9 cellular contexts compared by ENCODE assay signal in the genomic region with DNA sequence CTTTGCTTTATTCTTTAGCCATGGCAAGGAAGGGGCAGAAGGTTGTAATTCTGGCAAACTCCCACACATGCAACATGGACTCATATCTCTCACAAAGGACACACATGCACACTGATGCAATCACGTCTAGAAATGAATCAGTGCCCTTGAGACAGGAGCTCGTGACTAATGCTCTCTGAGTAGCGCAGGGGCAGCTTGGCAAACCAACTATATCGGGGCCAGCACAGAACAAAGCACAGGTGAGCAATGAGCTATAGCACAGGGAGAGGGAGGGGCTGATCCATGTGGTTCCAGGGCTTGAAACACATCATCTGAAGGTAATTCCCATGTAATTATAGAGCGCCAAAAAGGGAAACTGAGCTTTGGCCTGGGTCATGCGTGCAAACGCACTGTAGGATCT.
DNase-seq lines count a peak whose midpoint lies in the region; ATAC-seq and TF ChIP-seq lines count a peak whose summit lies in the region.
"Had no signal": no experiment of that assay in that cellular context is flagged by ENCODE, and none has a peak within 500 bp of the region (broad histone marks: within the 10 kb centered on the region; RNA-seq: fewer than 3 reads in every experiment).

No MANE protein-coding gene starts in this region.

- no peaks in the 10 kb centered on the region for H3K9me3 ChIP-seq in gastroesophageal sphincter
- H3K9me3 ChIP-seq in thyroid gland, result no peaks in the 10 kb centered on the region

- H3K36me3 ChIP-seq in gastroesophageal sphincter, result no peaks in the 10 kb centered on the region
- no peaks in the 10 kb centered on the region for H3K36me3 ChIP-seq in thyroid gland

- H3K9me3 Mint-ChIP-seq in activated CD4-positive, alpha-beta T cell treated with anti-CD3 and anti-CD28 coated beads, Interleukin-2, amount 10 ng/mL, durations not matched to agents 24 days and 14 days, result peaks cover 6% of the 10 kb centered on the region
- H3K9me3 Mint-ChIP-seq: memory B cell had no signal

- TF ChIP-seq POLR2A in gastroesophageal sphincter (IDR thresholded peaks at IDR 0.05), result no peak
- no peak for TF ChIP-seq POLR2A in thyroid gland (IDR thresholded peaks at IDR 0.05)

- peak overlapping the region; percentile 86 for H3K27ac Mint-ChIP-seq in activated CD4-positive, alpha-beta T cell treated with anti-CD3 and anti-CD28 coated beads, Interleukin-2, amount 10 ng/mL, durations not matched to agents 24 days and 14 days
- H3K27ac Mint-ChIP-seq: memory B cell had no signal

- H3K27ac ChIP-seq in gastroesophageal sphincter (no peak overlapping the region), thyroid gland (no peak overlapping the region)

- no peak overlapping the region for H3K4me3 ChIP-seq in gastroesophageal sphincter
- no peak overlapping the region for H3K4me3 ChIP-seq in thyroid gland (replicated peaks in 1 of 3)

- intact Hi-C loops in activated CD4-positive, alpha-beta T cell treated with anti-CD3 and anti-CD28 coated beads, Interleukin-2, amount 10 ng/mL, durations not matched to agents 24 days and 14 days (cut with micrococcal nuclease), result loop anchor here (1.0 to 10.0 kb wide), 8 partner anchors 90 to 294 kb away; a partner anchor contains a TSS
- intact Hi-C loops in thyroid gland (cut with DNase I), result no loop called here

- DNase-seq in Caki2 (ENCODE audit: low read depth), result peak; percentile 73
- peak; percentile 83 for DNase-seq in activated CD4-positive, alpha-beta T cell treated with anti-CD3 and anti-CD28 coated beads, Interleukin-2, amount 10 ng/mL, durations not matched to agents 24 days and 14 days
- DNase-seq in thyroid gland, result peak; percentile 22 to 24
- no peak for DNase-seq in hippocampal formation (lab: John Stamatoyannopoulos, UW)
- no peak for DNase-seq in midbrain (lab: John Stamatoyannopoulos, UW)

- peak; percentile 39 for ATAC-seq in GM19372 (IDR thresholded peaks at IDR 0.05; ENCODE audit: low read depth, unreplicated experiment)
- ATAC-seq in HG03354 (IDR thresholded peaks at IDR 0.05; ENCODE audit: poor library complexity, severe bottlenecking, unreplicated experiment), result peak; percentile 58
- ATAC-seq in gastroesophageal sphincter, result peak; percentile 27

- TF ChIP-seq EP300 in gastroesophageal sphincter (IDR thresholded peaks at IDR 0.05), result no peak

- peaks cover 72% of the 10 kb centered on the region for H3K4me1 Mint-ChIP-seq in activated CD4-positive, alpha-beta T cell treated with anti-CD3 and anti-CD28 coated beads, Interleukin-2, amount 10 ng/mL, durations not matched to agents 24 days and 14 days

- 58 to 65% methylated on average over 6 to 7 of the region's 7 CpGs for whole genome bisulfite sequencing in gastroesophageal sphincter (ENCODE audit: low coverage in 1 of 2), 2 donors
- 53 to 76% methylated on average over 7 of the region's 7 CpGs for WGBS in thyroid gland, 2 donors

- in situ Hi-C loops in Caki2 (cut with HindIII; ENCODE audit: low pct_unique_long_range_greater_than_20kb, low sequenced_read_pairs), result no loop called here

- no peaks in the 10 kb centered on the region for H3K36me3 Mint-ChIP-seq in activated CD4-positive, alpha-beta T cell treated with anti-CD3 and anti-CD28 coated beads, Interleukin-2, amount 10 ng/mL, durations not matched to agents 24 days and 14 days (ENCODE audit: low read depth)
- H3K36me3 Mint-ChIP-seq: memory B cell had no signal

- no peaks in the 10 kb centered on the region for H3K27me3 Mint-ChIP-seq in activated CD4-positive, alpha-beta T cell treated with anti-CD3 and anti-CD28 coated beads, Interleukin-2, amount 10 ng/mL, durations not matched to agents 24 days and 14 days

- H3K4me1 ChIP-seq in gastroesophageal sphincter (peaks cover 4 to 29% (median 10%) of the 10 kb centered on the region in 3 donors), thyroid gland (peaks cover 7 to 27% of the 10 kb centered on the region in 2 donors)

- TF ChIP-seq CTCF in gastroesophageal sphincter (IDR thresholded peaks at IDR 0.05) (no peak), thyroid gland (IDR thresholded peaks at IDR 0.05) (no peak)

- H3K27me3 ChIP-seq in gastroesophageal sphincter (no peaks in the 10 kb centered on the region), thyroid gland (no peaks in the 10 kb centered on the region)

- peak overlapping the region; percentile 59 for H3K4me3 Mint-ChIP-seq in activated CD4-positive, alpha-beta T cell treated with anti-CD3 and anti-CD28 coated beads, Interleukin-2, amount 10 ng/mL, durations not matched to agents 24 days and 14 days
- H3K4me3 Mint-ChIP-seq: memory B cell had no signal

Comparison
In these comparisons a context has a peak if more than half of its experiments do, and no peak if none do; other contexts are left out.
1. DNase-seq: peak in Caki2 (single experiment), activated CD4-positive, alpha-beta T cell treated with anti-CD3 and anti-CD28 coated beads, Interleukin-2, amount 10 ng/mL, durations not matched to agents 24 days and 14 days (single experiment) and thyroid gland (2 of 2); none in hippocampal formation (0 of 2) and midbrain (single experiment).
2. Peak in every context shown above with its lines, with median percentiles within 50 percentile points of each other: ATAC-seq.